In the genomic region with DNA sequence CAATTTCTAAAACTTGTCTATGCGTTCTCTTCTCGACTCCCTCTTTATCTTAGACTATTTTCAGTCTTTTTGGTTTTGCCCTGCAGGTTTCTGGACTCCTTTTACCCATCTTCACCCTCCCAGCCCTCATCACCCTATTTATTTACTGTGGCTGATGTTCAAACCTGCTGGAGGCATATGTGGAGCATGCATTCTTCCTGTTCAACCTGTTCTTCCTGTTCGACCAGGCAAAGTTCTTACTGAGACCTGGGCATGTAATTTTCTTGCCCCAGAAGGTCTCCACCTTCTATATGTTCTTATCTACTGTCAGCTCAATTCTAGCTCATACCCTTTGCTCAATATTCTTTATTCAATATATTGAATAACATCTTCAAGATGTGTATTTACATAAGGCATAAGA, we compare ENCODE assay signal across 19 cellular contexts.
DNase-seq lines count a peak whose midpoint lies in the region; TF ChIP-seq lines count a peak whose summit lies in the region.
"Had no signal": no experiment of that assay in that cellular context is flagged by ENCODE, and none has a peak within 500 bp of the region (broad histone marks: within the 10 kb centered on the region; RNA-seq: fewer than 3 reads in every experiment).

No MANE protein-coding gene starts in this region.

- CTCF ChIA-PET in PC-9 (lab: Charles Lee) = no interaction called here

- H3F3A ChIP-seq in PC-9 (ENCODE audit: insufficient read depth, low read depth) = 0 out of 2 replicates have a peak, but pooled peaks cover 4% of the 10 kb centered on the region

- intact Hi-C loops in PC-9 (cut with micrococcal nuclease; ENCODE audit: unreplicated experiment) = loop anchor here (1.0 kb wide), 1 partner anchor 69 kb away; a partner anchor contains a TSS
- intact Hi-C loops in activated T-helper 1 cell treated with anti-CD3 and anti-CD28 coated beads, Interleukin-12 subunit alpha, Interleukin-12 subunit beta, Interleukin-2, Interleukin-4 antibody, amounts not matched to agents 30 ng/mL and 10 ng/mL and 1 ng/mL, durations not matched to agents 14 hours and 24 hours and 36 hours (cut with micrococcal nuclease) = no loop called here

- peak overlapping the region; percentile 92 for H3K27ac Mint-ChIP-seq in type B pancreatic cell
- H3K27ac Mint-ChIP-seq in activated T-helper 1 cell treated with anti-CD3 and anti-CD28 coated beads, Interleukin-12 subunit alpha, Interleukin-12 subunit beta, Interleukin-2, Interleukin-4 antibody, amounts not matched to agents 30 ng/mL and 10 ng/mL and 1 ng/mL, durations not matched to agents 14 hours and 24 hours and 36 hours = no peak overlapping the region
- H3K27ac Mint-ChIP-seq: endodermal cell had no signal

- H2AFZ ChIP-seq in PC-9 = no peak overlapping the region
- H2AFZ ChIP-seq: parathyroid adenoma had no signal

- H3K4me1 Mint-ChIP-seq in type B pancreatic cell (ENCODE audit: unreplicated experiment) = peaks cover 5% of the 10 kb centered on the region
- H3K4me1 Mint-ChIP-seq in activated T-helper 1 cell treated with anti-CD3 and anti-CD28 coated beads, Interleukin-12 subunit alpha, Interleukin-12 subunit beta, Interleukin-2, Interleukin-4 antibody, amounts not matched to agents 30 ng/mL and 10 ng/mL and 1 ng/mL, durations not matched to agents 14 hours and 24 hours and 36 hours (ENCODE audit: low read depth) = no peaks in the 10 kb centered on the region

- BruUV-seq in PC-9 (replicated peaks; lab: Mats Ljungman, UMichigan) = no TSS peak

- H3K36me3 ChIP-seq in PC-9 (ENCODE audit: low read depth) = no peaks in the 10 kb centered on the region

- H3K79me2 ChIP-seq in PC-9 (ENCODE audit: low read depth) = no peaks in the 10 kb centered on the region
- H3K79me2 ChIP-seq: parathyroid adenoma had no signal

- POLR2A ChIA-PET in PC-9 (lab: Charles Lee; ENCODE audit: unreplicated experiment) = interaction anchor here (0.7 kb wide), 1 partner anchor 1911 kb away, joined by 6 read pairs; no protein-coding TSS in a partner anchor

- H3K4me2 ChIP-seq in PC-9 = peak overlapping the region; percentile 50

- H3K4me3 ChIP-seq in LNCaP clone FGC (ENCODE audit: low read depth, low read length) = peak overlapping the region; percentile 25; the same call in 1 of the 2 replicates
- H3K4me3 ChIP-seq in PC-9 = no peak overlapping the region
- H3K4me3 ChIP-seq: SK-N-MC had no signal

- H4K20me1 ChIP-seq in PC-9 (ENCODE audit: insufficient read depth) = no peaks in the 10 kb centered on the region

- peak; percentile 96 for DNase-seq in LNCaP clone FGC (ENCODE audit: low read depth)
- DNase-seq in PC-9 = peak; percentile 56 to 84
- DNase-seq in kidney tubule cell (ENCODE audit: low spot score) = peak; percentile 18
- no peak for DNase-seq in type B pancreatic cell (ENCODE audit: extremely low spot score, unreplicated experiment)
- no peak for DNase-seq in stimulated activated CD4-positive, alpha-beta T cell treated with anti-CD3 and anti-CD28 coated beads, Interleukin-4, amount 100 ng/mL, for 1 hour
- no peak for DNase-seq in NOMO-1 treated with dmso at 0.1 percent for 144 hours (lab: John Stamatoyannopoulos, UW; ENCODE audit: unreplicated experiment)
- no peak for DNase-seq in activated T-helper 1 cell treated with anti-CD3 and anti-CD28 coated beads, Interleukin-12 subunit alpha, Interleukin-12 subunit beta, Interleukin-2, Interleukin-4 antibody, amounts not matched to agents 30 ng/mL and 10 ng/mL and 1 ng/mL, durations not matched to agents 14 hours and 24 hours and 36 hours (ENCODE audit: low spot score)
- DNase-seq: activated CD4-positive, alpha-beta T cell treated with anti-CD3 and anti-CD28 coated beads for 4 hours; activated gamma-delta T cell treated with Interleukin-2 at 50 U/mL for 16 hours; anterior cingulate cortex; endodermal cell; hypothalamus; KBM-7; NCI-H1105; stimulated activated CD4-positive, alpha-beta T cell treated with anti-CD3 and anti-CD28 coated beads, Interleukin-4, amount 100 ng/mL, for 4 hours; stimulated activated CD8-positive, alpha-beta memory T cell treated with anti-CD3 and anti-CD28 coated beads, Interleukin-4, amount 100 ng/mL, for 48 hours; T-helper 9 cell had no signal

- H3K27me3 ChIP-seq in PC-9 (ENCODE audit: insufficient read depth, low read depth) = no peaks in the 10 kb centered on the region

- H3K4me1 ChIP-seq in PC-9 (replicated peaks; ENCODE audit: insufficient read depth) = peaks cover 33% of the 10 kb centered on the region
- H3K4me1 ChIP-seq: parathyroid adenoma had no signal

- peaks cover 5% of the 10 kb centered on the region for H3K36me3 Mint-ChIP-seq in type B pancreatic cell
- H3K36me3 Mint-ChIP-seq in activated T-helper 1 cell treated with anti-CD3 and anti-CD28 coated beads, Interleukin-12 subunit alpha, Interleukin-12 subunit beta, Interleukin-2, Interleukin-4 antibody, amounts not matched to agents 30 ng/mL and 10 ng/mL and 1 ng/mL, durations not matched to agents 14 hours and 24 hours and 36 hours (ENCODE audit: low read depth) = no peaks in the 10 kb centered on the region

- H3K9me2 ChIP-seq in PC-9 (ENCODE audit: insufficient read depth) = no peaks in the 10 kb centered on the region

- no peaks in the 10 kb centered on the region for H3K9me3 ChIP-seq in PC-9 (ENCODE audit: insufficient read depth, low read depth)

- H3K27me3 Mint-ChIP-seq in type B pancreatic cell = peaks cover 3% of the 10 kb centered on the region
- H3K27me3 Mint-ChIP-seq in activated T-helper 1 cell treated with anti-CD3 and anti-CD28 coated beads, Interleukin-12 subunit alpha, Interleukin-12 subunit beta, Interleukin-2, Interleukin-4 antibody, amounts not matched to agents 30 ng/mL and 10 ng/mL and 1 ng/mL, durations not matched to agents 14 hours and 24 hours and 36 hours (ENCODE audit: insufficient read depth) = no peaks in the 10 kb centered on the region

- H3K4me3 Mint-ChIP-seq in type B pancreatic cell = peak overlapping the region; percentile 69
- H3K4me3 Mint-ChIP-seq in activated T-helper 1 cell treated with anti-CD3 and anti-CD28 coated beads, Interleukin-12 subunit alpha, Interleukin-12 subunit beta, Interleukin-2, Interleukin-4 antibody, amounts not matched to agents 30 ng/mL and 10 ng/mL and 1 ng/mL, durations not matched to agents 14 hours and 24 hours and 36 hours = no peak overlapping the region
- H3K4me3 Mint-ChIP-seq: endodermal cell had no signal

- no peak overlapping the region for H3K27ac ChIP-seq in PC-9
- H3K27ac ChIP-seq: parathyroid adenoma, SK-N-MC had no signal

- peaks cover 5% of the 10 kb centered on the region for H3K9me3 Mint-ChIP-seq in type B pancreatic cell
- H3K9me3 Mint-ChIP-seq in activated T-helper 1 cell treated with anti-CD3 and anti-CD28 coated beads, Interleukin-12 subunit alpha, Interleukin-12 subunit beta, Interleukin-2, Interleukin-4 antibody, amounts not matched to agents 30 ng/mL and 10 ng/mL and 1 ng/mL, durations not matched to agents 14 hours and 24 hours and 36 hours = no peaks in the 10 kb centered on the region

- no peak for TF ChIP-seq CTCF in LNCaP clone FGC (IDR thresholded peaks at IDR 0.05; ENCODE audit: control insufficient read depth, extremely low read depth, insufficient read depth)
- no peak for TF ChIP-seq CTCF in PC-9 (conservative IDR thresholded peaks at IDR 0.05)
- TF ChIP-seq CTCF in type B pancreatic cell (conservative IDR thresholded peaks at IDR 0.05) = no peak

Comparison
In these comparisons a context has a peak if more than half of its experiments do, and no peak if none do; other contexts are left out.
1. DNase-seq: peak in LNCaP clone FGC (single experiment), PC-9 (2 of 2) and kidney tubule cell (single experiment); none in type B pancreatic cell (single experiment), stimulated activated CD4-positive, alpha-beta T cell treated with anti-CD3 and anti-CD28 coated beads, Interleukin-4, amount 100 ng/mL, for 1 hour (single experiment), NOMO-1 treated with dmso at 0.1 percent for 144 hours (single experiment) and activated T-helper 1 cell treated with anti-CD3 and anti-CD28 coated beads, Interleukin-12 subunit alpha, Interleukin-12 subunit beta, Interleukin-2, Interleukin-4 antibody, amounts not matched to agents 30 ng/mL and 10 ng/mL and 1 ng/mL, durations not matched to agents 14 hours and 24 hours and 36 hours (single experiment).